ENCODE assay signal across 9 cellular contexts in genomic region chr11:61516675-61517516, GRCh38. TPM values are rescaled to one million over a fixed set of nuclear protein-coding genes. Genes with fewer than 3 reads are reported as not detected.
DNase-seq lines count a peak whose midpoint lies in the region; ATAC-seq and TF ChIP-seq lines count a peak whose summit lies in the region.
"Had no signal": no experiment of that assay in that cellular context is flagged by ENCODE, and none has a peak within 500 bp of the region (broad histone marks: within the 10 kb centered on the region; RNA-seq: fewer than 3 reads in every experiment).

No MANE protein-coding gene starts in this region.

- no peaks in the 10 kb centered on the region for H3K36me3 Mint-ChIP-seq in CD4-positive, CD25-positive, alpha-beta regulatory T cell
- no peaks in the 10 kb centered on the region for H3K36me3 Mint-ChIP-seq in activated CD4-positive, alpha-beta memory T cell treated with anti-CD3 and anti-CD28 coated beads, Interleukin-2, amount 10 ng/mL, durations not matched to agents 7 days and 5 days (ENCODE audit: low read depth)
- H3K36me3 Mint-ChIP-seq in naive thymus-derived CD8-positive, alpha-beta T cell: no peaks in the 10 kb centered on the region

- no peak overlapping the region for H2BK5ac ChIP-seq in IMR-90 (ENCODE audit: low read depth, low read length, poor library complexity, severe bottlenecking)

- H2AFZ ChIP-seq in IMR-90 (replicated peaks; ENCODE audit: low read length, poor library complexity): peak overlapping the region; percentile 53

- no peak for TF ChIP-seq POLR2A in IMR-90 (IDR thresholded peaks at IDR 0.05; ENCODE audit: low read depth, low read length)

- H2BK120ac ChIP-seq in IMR-90 (ENCODE audit: low read depth, low read length): no peak overlapping the region

- CTCF ChIA-PET in IMR-90 (lab: Yijun Ruan, JAX): interaction anchor here (0.6 to 3.0 kb wide), 22 partner anchors 8 to 120 kb away, joined by 3 to 26 read pairs (median 4); partner anchors contain the start of gene LRRC10B
- CTCF ChIA-PET in activated CD4-positive, alpha-beta memory T cell treated with anti-CD3 and anti-CD28 coated beads, Interleukin-2, amount 10 ng/mL, durations not matched to agents 7 days and 5 days (lab: Charles Lee): interaction anchor here (0.7 to 4.0 kb wide), 21 partner anchors 9 to 603 kb away, joined by 3 to 72 read pairs (median 5); partner anchors contain the start of genes LRRC10B and TMEM109

- H3K9ac ChIP-seq in IMR-90 (ENCODE audit: low read depth, low read length): no peak overlapping the region

- H3K36me3 ChIP-seq in CD4-positive, CD25-positive, alpha-beta regulatory T cell (ENCODE audit: control insufficient read depth, insufficient read depth, low read length): no peaks in the 10 kb centered on the region
- H3K36me3 ChIP-seq in IMR-90 (ENCODE audit: control insufficient read depth, insufficient read depth, low read length): no peaks in the 10 kb centered on the region

- H3K79me1 ChIP-seq in IMR-90 (ENCODE audit: low read depth in 1 of 2, low read length in 2 of 2): no peaks in the 10 kb centered on the region

- peak overlapping the region; percentile 66; the same call in 1 of the 2 replicates for H3K4me2 ChIP-seq in IMR-90 (ENCODE audit: low read depth, low read length)

- no peak overlapping the region for H3K18ac ChIP-seq in IMR-90 (ENCODE audit: low read depth, low read length)

- peak overlapping the region; percentile 35 for H3K4me3 ChIP-seq in CD4-positive, CD25-positive, alpha-beta regulatory T cell (ENCODE audit: low read depth, low read length)
- H3K4me3 ChIP-seq in IMR-90 (ENCODE audit: insufficient read depth, low read depth, low read length): no peak overlapping the region

- H3K14ac ChIP-seq in IMR-90 (replicated peaks; ENCODE audit: low read depth, low read length): no peak overlapping the region

- no peak overlapping the region for H3K4ac ChIP-seq in IMR-90 (ENCODE audit: low read depth, low read length)

- H3K27ac ChIP-seq in CD4-positive, CD25-positive, alpha-beta regulatory T cell (ENCODE audit: insufficient read depth, low read length, poor library complexity, severe bottlenecking): no peak overlapping the region
- H3K27ac ChIP-seq in IMR-90 (ENCODE audit: insufficient read depth, low read length): no peak overlapping the region

- H3K23ac ChIP-seq in IMR-90 (ENCODE audit: low read depth, low read length): no peak overlapping the region

- in situ Hi-C loops in IMR-90 (cut with MboI; ENCODE audit: low sequenced_read_pairs): loop anchor here (5.0 kb wide), 1 partner anchor 40 kb away; no protein-coding TSS in a partner anchor

- peak; percentile 24 to 31 (median 27) for DNase-seq in CD4-positive, CD25-positive, alpha-beta regulatory T cell
- DNase-seq in IMR-90 (no peak), superior temporal gyrus (ENCODE audit: extremely low spot score) (peak; percentile 63)
- peak; percentile 51 for DNase-seq in activated CD4-positive, alpha-beta memory T cell treated with anti-CD3 and anti-CD28 coated beads, Interleukin-2, amount 10 ng/mL, durations not matched to agents 7 days and 5 days
- peak; percentile 52 for DNase-seq in effector CD4-positive, alpha-beta T cell
- peak; percentile 41 to 75 (median 67) for DNase-seq in naive thymus-derived CD8-positive, alpha-beta T cell

- H3K9me1 ChIP-seq in IMR-90 (ENCODE audit: insufficient read depth, low read length): no peaks in the 10 kb centered on the region

- H4K20me1 ChIP-seq in IMR-90 (ENCODE audit: insufficient read depth, low read length): peaks cover 7% of the 10 kb centered on the region; the same call in 1 of the 2 replicates

- no TSS peak for BruUV-seq in IMR-90 (replicated peaks; lab: Mats Ljungman, UMichigan)

- peak; percentile 84 for TF ChIP-seq CTCF in IMR-90 (conservative IDR thresholded peaks at IDR 0.05; ENCODE audit: low read depth, low read length)

- 14% methylated on average over 8 of the region's 23 CpGs; no CpG with 5 or more reads in 1 of the 2 experiments for WGBS in IMR-90 (ENCODE audit: extremely low coverage in 2 of 2, insufficient read length in 1 of 2), 2 experiments

- no peak overlapping the region for H4K8ac ChIP-seq in IMR-90 (ENCODE audit: low read depth in 2 of 2, low read length in 2 of 2)

- H3K9me3 Mint-ChIP-seq in CD4-positive, CD25-positive, alpha-beta regulatory T cell: peaks cover 0 to 2% (median 0%) of the 10 kb centered on the region in 7 donors
- H3K9me3 Mint-ChIP-seq in activated CD4-positive, alpha-beta memory T cell treated with anti-CD3 and anti-CD28 coated beads, Interleukin-2, amount 10 ng/mL, durations not matched to agents 7 days and 5 days: no peaks in the 10 kb centered on the region
- H3K9me3 Mint-ChIP-seq in naive thymus-derived CD8-positive, alpha-beta T cell: no peaks in the 10 kb centered on the region

- H2BK15ac ChIP-seq in IMR-90 (ENCODE audit: low read depth, low read length): no peak overlapping the region

- H3K27me3 ChIP-seq in CD4-positive, CD25-positive, alpha-beta regulatory T cell (ENCODE audit: control insufficient read depth, insufficient read depth, low read length): no peaks in the 10 kb centered on the region
- H3K27me3 ChIP-seq in IMR-90 (ENCODE audit: control insufficient read depth, insufficient read depth, low read length): peaks cover 28% of the 10 kb centered on the region

- peak; percentile 84 for TF ChIP-seq RAD21 in IMR-90 (IDR thresholded peaks at IDR 0.05; ENCODE audit: low read length)

- no peak overlapping the region for H2AK5ac ChIP-seq in IMR-90 (ENCODE audit: low read depth, low read length)

- POLR2A ChIA-PET in IMR-90 (lab: Charles Lee; ENCODE audit: unreplicated experiment): no interaction called here
- POLR2A ChIA-PET in activated CD4-positive, alpha-beta memory T cell treated with anti-CD3 and anti-CD28 coated beads, Interleukin-2, amount 10 ng/mL, durations not matched to agents 7 days and 5 days (lab: Charles Lee): interaction anchor here (1.6 kb wide), 1 partner anchor 70 kb away, joined by 7 read pairs; no protein-coding TSS in a partner anchor
- POLR2A ChIA-PET in naive thymus-derived CD8-positive, alpha-beta T cell (lab: Charles Lee): interaction anchor here (0.6 to 1.5 kb wide), 3 partner anchors 39 to 87 kb away, joined by 3 read pairs; partner anchors contain the start of genes CPSF7 and SDHAF2

- no peak overlapping the region for H4K5ac ChIP-seq in IMR-90 (ENCODE audit: low read depth, low read length)

- H3K9me3 ChIP-seq in CD4-positive, CD25-positive, alpha-beta regulatory T cell (ENCODE audit: control insufficient read depth in 2 of 2, low read length in 2 of 2): no peaks in the 10 kb centered on the region
- no peaks in the 10 kb centered on the region for H3K9me3 ChIP-seq in IMR-90 (ENCODE audit: control insufficient read depth, insufficient read depth, low read length)

- peaks cover 7% of the 10 kb centered on the region for H3K4me1 ChIP-seq in CD4-positive, CD25-positive, alpha-beta regulatory T cell (ENCODE audit: control insufficient read depth, insufficient read depth, low read length, poor library complexity, severe bottlenecking)
- H3K4me1 ChIP-seq in IMR-90 (ENCODE audit: control insufficient read depth, insufficient read depth, low read length): no peaks in the 10 kb centered on the region

- peaks cover 0 to 10% (median 3%) of the 10 kb centered on the region in 4 donors for H3K4me1 Mint-ChIP-seq in CD4-positive, CD25-positive, alpha-beta regulatory T cell
- peaks cover 2% of the 10 kb centered on the region for H3K4me1 Mint-ChIP-seq in activated CD4-positive, alpha-beta memory T cell treated with anti-CD3 and anti-CD28 coated beads, Interleukin-2, amount 10 ng/mL, durations not matched to agents 7 days and 5 days
- peaks cover 2 to 14% (median 8%) of the 10 kb centered on the region in 4 donors for H3K4me1 Mint-ChIP-seq in naive thymus-derived CD8-positive, alpha-beta T cell

- H3K27ac Mint-ChIP-seq in CD4-positive, CD25-positive, alpha-beta regulatory T cell: no peak overlapping the region
- H3K27ac Mint-ChIP-seq in activated CD4-positive, alpha-beta memory T cell treated with anti-CD3 and anti-CD28 coated beads, Interleukin-2, amount 10 ng/mL, durations not matched to agents 7 days and 5 days: no peak overlapping the region
- H3K27ac Mint-ChIP-seq in naive thymus-derived CD8-positive, alpha-beta T cell: no peak overlapping the region

- intact Hi-C loops in IMR-90 (cut with micrococcal nuclease): loop anchor here (1.0 to 5.0 kb wide), 4 partner anchors 35 to 110 kb away; no protein-coding TSS in a partner anchor

- peak in 1 of 2 donors; percentile 56 for ATAC-seq in CD4-positive, CD25-positive, alpha-beta regulatory T cell (ENCODE audit: low read depth in 2 of 2)
- ATAC-seq in IMR-90 (ENCODE audit: low read depth) (peak; percentile 83), GM18870 (IDR thresholded peaks at IDR 0.05; ENCODE audit: unreplicated experiment) (no peak), HG03460 (IDR thresholded peaks at IDR 0.05; ENCODE audit: unreplicated experiment) (no peak)
- ATAC-seq in naive thymus-derived CD8-positive, alpha-beta T cell: peak; percentile 84 to 90

- no peak overlapping the region for H3K56ac ChIP-seq in IMR-90 (ENCODE audit: extremely low read depth, insufficient read depth, low read length)

- peak overlapping the region; percentile 52 for H2AK9ac ChIP-seq in IMR-90 (replicated peaks; ENCODE audit: low read depth, low read length, poor library complexity)

- peak overlapping the region in 3 of 4 donors; percentile 29 to 67 (median 52) for H3K4me3 Mint-ChIP-seq in CD4-positive, CD25-positive, alpha-beta regulatory T cell
- H3K4me3 Mint-ChIP-seq in activated CD4-positive, alpha-beta memory T cell treated with anti-CD3 and anti-CD28 coated beads, Interleukin-2, amount 10 ng/mL, durations not matched to agents 7 days and 5 days: no peak overlapping the region
- peak overlapping the region; percentile 31 to 79 (median 74) for H3K4me3 Mint-ChIP-seq in naive thymus-derived CD8-positive, alpha-beta T cell

- dilution Hi-C loops in IMR-90 (cut with HindIII; ENCODE audit: low sequenced_read_pairs, unreplicated experiment): no loop called here

- H2BK20ac ChIP-seq in IMR-90 (ENCODE audit: low read depth, low read length): no peak overlapping the region

- peaks cover 32% of the 10 kb centered on the region for H3K27me3 Mint-ChIP-seq in CD4-positive, CD25-positive, alpha-beta regulatory T cell
- H3K27me3 Mint-ChIP-seq in activated CD4-positive, alpha-beta memory T cell treated with anti-CD3 and anti-CD28 coated beads, Interleukin-2, amount 10 ng/mL, durations not matched to agents 7 days and 5 days: peaks cover 4% of the 10 kb centered on the region
- peaks cover 13 to 50% (median 36%) of the 10 kb centered on the region in 5 donors for H3K27me3 Mint-ChIP-seq in naive thymus-derived CD8-positive, alpha-beta T cell

- no peak overlapping the region for H4K91ac ChIP-seq in IMR-90 (ENCODE audit: insufficient read depth, low read depth, low read length)

TF ChIP-seq in IMR-90, 13 proteins besides CTCF, POLR2A, EP300 and RAD21 (continues in another document):
- no peak for TF ChIP-seq NFE2L2 (IDR thresholded peaks at IDR 0.05; ENCODE audit: low read depth, low read length)

RNA-seq across cellular contexts. Expression of gene LRRC10B, which starts 8.3 kb away (rescaled TPM):
- not detected for total RNA-seq in CD4-positive, CD25-positive, alpha-beta regulatory T cell
- polyA plus RNA-seq in CD4-positive, CD25-positive, alpha-beta regulatory T cell: not detected
- not detected in 2 replicates for total RNA-seq in IMR-90 (2012; rRNA removed)
- polyA plus RNA-seq in IMR-90 (2012; rRNA removed): not detected in 2 replicates
- 0.02 TPM in 1 of 2 replicates, not detected in the other for polyA plus RNA-seq in IMR-90 (2012; cell fraction: cytosol; rRNA removed)
- not detected in 2 replicates for polyA plus RNA-seq in IMR-90 (2012; cell fraction: nucleus; rRNA removed; ENCODE audit: low replicate concordance)
- total RNA-seq in activated CD4-positive, alpha-beta memory T cell treated with anti-CD3 and anti-CD28 coated beads, Interleukin-2, amount 10 ng/mL, durations not matched to agents 7 days and 5 days: under 1 TPM in 1 of 2 experiments, not detected in 1; 0.13 TPM
- total RNA-seq in naive thymus-derived CD8-positive, alpha-beta T cell: not detected
- not detected for polyA plus RNA-seq in naive thymus-derived CD8-positive, alpha-beta T cell
- total RNA-seq: skeletal muscle tissue had no signal

Comparison
In these comparisons a context has a peak if more than half of its experiments do, and no peak if none do; other contexts are left out.
1. ATAC-seq: peak in IMR-90 (single experiment) and naive thymus-derived CD8-positive, alpha-beta T cell (2 of 2); none in GM18870 (single experiment) and HG03460 (single experiment).